1 cellular context compared by ENCODE assay signal in genomic region chr1:845641-846040, GRCh38.
TF ChIP-seq lines count a peak whose summit lies in the region.

No MANE protein-coding gene starts in this region.

TF ChIP-seq in H1, 55 proteins besides CTCF, POLR2A, EP300 and RAD21:
- TF ChIP-seq TEAD4 (IDR thresholded peaks at IDR 0.05; ENCODE audit: low read depth, low read length) (peak; percentile 86), SP1 (IDR thresholded peaks at IDR 0.05; ENCODE audit: low read depth, low read length) (0 out of 2 replicates have a peak, but pooled peaks have one; percentile 27), TAF1 (IDR thresholded peaks at IDR 0.05; ENCODE audit: low read depth, low read length) (0 out of 2 replicates have a peak, but pooled peaks have one; percentile 17), TCF12 (IDR thresholded peaks at IDR 0.05; ENCODE audit: low read depth, low read length) (0 out of 2 replicates have a peak, but pooled peaks have one; percentile 41), ASH2L (IDR thresholded peaks at IDR 0.05; ENCODE audit: low read length) (peak; percentile 34), MAX (IDR thresholded peaks at IDR 0.05) (0 out of 2 replicates have a peak, but pooled peaks have one; percentile 14)
